8 cellular contexts compared by ENCODE assay signal in genomic region chr1:200668514-200669313, GRCh38.
DNase-seq lines count a peak whose midpoint lies in the region; ATAC-seq and TF ChIP-seq lines count a peak whose summit lies in the region.

No MANE protein-coding gene starts in this region.

- H2AFZ ChIP-seq in Loucy (ENCODE audit: low read length), result peak overlapping the region; percentile 83

- H3K9me3 ChIP-seq in BLaER1 treated with 17β-estradiol and CSF1 and Interleukin-3, amounts not matched to agents 10 nM and 100 nM (replicated peaks in 1 of 11), result no peaks in the 10 kb centered on the region
- no peaks in the 10 kb centered on the region for H3K9me3 ChIP-seq in Loucy (ENCODE audit: insufficient read depth, low read depth, low read length)

- no peaks in the 10 kb centered on the region; a peak in 1 of 22 replicates for H4K20me1 ChIP-seq in BLaER1 treated with 17β-estradiol and CSF1 and Interleukin-3, amounts not matched to agents 10 nM and 100 nM
- H4K20me1 ChIP-seq in Loucy (ENCODE audit: insufficient read depth, low read length, poor library complexity, severe bottlenecking), result no peaks in the 10 kb centered on the region

- peak overlapping the region; percentile 67 to 94 (median 85) for H3K4me2 ChIP-seq in BLaER1 treated with 17β-estradiol and CSF1 and Interleukin-3, amounts not matched to agents 10 nM and 100 nM
- peak overlapping the region; percentile 86 for H3K4me2 ChIP-seq in Loucy (ENCODE audit: low read depth, low read length, poor library complexity, severe bottlenecking)

- DNase-seq in NOMO-1 (lab: John Stamatoyannopoulos, UW; ENCODE audit: unreplicated experiment in 2 of 2), result no peak
- no peak for DNase-seq in activated effector memory CD4-positive, alpha-beta T cell treated with Interleukin-2 at 50 U/mL for 16 hours
- no peak for DNase-seq in activated CD4-positive, alpha-beta T cell treated with anti-CD3 and anti-CD28 coated beads, Interleukin-2, amount 50 U/mL, for 48 hours

- peaks cover 25% of the 10 kb centered on the region for H3K36me3 Mint-ChIP-seq in dendritic cell treated with granulocyte-macrophage colony-stimulating factor and Interleukin-4, amounts not matched to agents 40 ng/mL and 50 ng/mL, for 4 days (ENCODE audit: low read depth)
- peaks cover 30% of the 10 kb centered on the region for H3K36me3 Mint-ChIP-seq in nephron (ENCODE audit: low read depth)

- H3K79me2 ChIP-seq in Loucy (ENCODE audit: insufficient read depth, low read length), result peaks cover 34% of the 10 kb centered on the region

- no peaks in the 10 kb centered on the region for H3K9me3 Mint-ChIP-seq in dendritic cell treated with granulocyte-macrophage colony-stimulating factor and Interleukin-4, amounts not matched to agents 40 ng/mL and 50 ng/mL, for 4 days
- no peaks in the 10 kb centered on the region for H3K9me3 Mint-ChIP-seq in nephron

- H3K4me3 Mint-ChIP-seq in dendritic cell treated with granulocyte-macrophage colony-stimulating factor and Interleukin-4, amounts not matched to agents 40 ng/mL and 50 ng/mL, for 4 days, result peak overlapping the region; percentile 93
- peak overlapping the region; percentile 91 to 95 (median 92) for H3K4me3 Mint-ChIP-seq in nephron

- ATAC-seq in GM19035 (IDR thresholded peaks at IDR 0.05; ENCODE audit: unreplicated experiment), result no peak

- H3K27ac ChIP-seq in BLaER1 treated with 17β-estradiol and CSF1 and Interleukin-3, amounts not matched to agents 10 nM and 100 nM, result peak overlapping the region; percentile 99 to 100 (median 100)

- peak overlapping the region; percentile 98 for H3K27ac Mint-ChIP-seq in dendritic cell treated with granulocyte-macrophage colony-stimulating factor and Interleukin-4, amounts not matched to agents 40 ng/mL and 50 ng/mL, for 4 days
- peak overlapping the region; percentile 49 to 96 (median 66) for H3K27ac Mint-ChIP-seq in nephron

- H3K4me1 ChIP-seq in BLaER1 treated with 17β-estradiol and CSF1 and Interleukin-3, amounts not matched to agents 10 nM and 100 nM, result peaks cover 29 to 44% (median 31%) of the 10 kb centered on the region in 10 experiments
- peaks cover 35% of the 10 kb centered on the region for H3K4me1 ChIP-seq in Loucy (ENCODE audit: insufficient read depth, low read length, poor library complexity, severe bottlenecking)

- TF ChIP-seq CTCF in Loucy (conservative IDR thresholded peaks at IDR 0.05; ENCODE audit: low read length), result no peak
- TF ChIP-seq CTCF in nephron (IDR thresholded peaks at IDR 0.05; ENCODE audit: unreplicated experiment in 3 of 3), result no peak

- peak overlapping the region; percentile 74 to 88 (median 81) for H3K4me3 ChIP-seq in BLaER1 treated with 17β-estradiol and CSF1 and Interleukin-3, amounts not matched to agents 10 nM and 100 nM
- H3K4me3 ChIP-seq in Loucy (ENCODE audit: low read length, poor library complexity, severe bottlenecking), result peak overlapping the region; percentile 79

- no peaks in the 10 kb centered on the region for H3K27me3 ChIP-seq in BLaER1 treated with 17β-estradiol and CSF1 and Interleukin-3, amounts not matched to agents 10 nM and 100 nM
- no peaks in the 10 kb centered on the region for H3K27me3 ChIP-seq in Loucy (ENCODE audit: insufficient read depth, low read length, poor library complexity, severe bottlenecking)

- H3K4me1 Mint-ChIP-seq in dendritic cell treated with granulocyte-macrophage colony-stimulating factor and Interleukin-4, amounts not matched to agents 40 ng/mL and 50 ng/mL, for 4 days (ENCODE audit: low read depth), result peaks cover 42% of the 10 kb centered on the region
- H3K4me1 Mint-ChIP-seq in nephron, result peaks cover 52% of the 10 kb centered on the region

- no peaks in the 10 kb centered on the region for H3K27me3 Mint-ChIP-seq in dendritic cell treated with granulocyte-macrophage colony-stimulating factor and Interleukin-4, amounts not matched to agents 40 ng/mL and 50 ng/mL, for 4 days
- H3K27me3 Mint-ChIP-seq in nephron (ENCODE audit: low read depth), result no peaks in the 10 kb centered on the region

- H3F3A ChIP-seq in Loucy (ENCODE audit: low read depth), result no peaks in the 10 kb centered on the region

- H3K9me2 ChIP-seq in Loucy (replicated peaks; ENCODE audit: low read depth, low read length), result no peaks in the 10 kb centered on the region

- H3K36me3 ChIP-seq in BLaER1 treated with 17β-estradiol and CSF1 and Interleukin-3, amounts not matched to agents 10 nM and 100 nM, result peaks cover 15 to 38% (median 32%) of the 10 kb centered on the region in 11 experiments
- no peaks in the 10 kb centered on the region for H3K36me3 ChIP-seq in Loucy (ENCODE audit: insufficient read depth, low read length)

- peak overlapping the region; percentile 99 to 100 (median 100) for H3K9ac ChIP-seq in BLaER1 treated with 17β-estradiol and CSF1 and Interleukin-3, amounts not matched to agents 10 nM and 100 nM
- peak overlapping the region; percentile 82 for H3K9ac ChIP-seq in Loucy (ENCODE audit: low read depth, low read length, poor library complexity, severe bottlenecking)

- intact Hi-C loops in dendritic cell treated with granulocyte-macrophage colony-stimulating factor and Interleukin-4, amounts not matched to agents 40 ng/mL and 50 ng/mL, for 4 days (cut with micrococcal nuclease), result loop anchor here (1.0 to 5.0 kb wide), 3 partner anchors 14 to 69 kb away; partner anchors contain the start of gene CAMSAP2
